In genomic region chr2:64749446-64749845, GRCh38 we compare ENCODE assay signal across 8 cellular contexts.
A peak's percentile ranks its signal among the peaks of the same experiment; 100 is the strongest.
DNase-seq lines count a peak whose midpoint lies in the region; ATAC-seq and TF ChIP-seq lines count a peak whose summit lies in the region.

No MANE protein-coding gene starts in this region.

- H2AFZ ChIP-seq in GM23338, result peak overlapping the region; percentile 92

- peak overlapping the region; percentile 95 for H3K4me3 ChIP-seq in GM23338
- peak overlapping the region; percentile 83 for H3K4me3 ChIP-seq in fibroblast of villous mesenchyme (ENCODE audit: low read depth, low read length)
- peak overlapping the region; percentile 75 for H3K4me3 ChIP-seq in skeletal muscle satellite cell (ENCODE audit: low read length)

- H3K36me3 ChIP-seq in GM23338 (ENCODE audit: insufficient read depth) (no peaks in the 10 kb centered on the region), skeletal muscle satellite cell (ENCODE audit: insufficient read depth, low read length) (no peaks in the 10 kb centered on the region)

- peak overlapping the region; percentile 97 for H3K4me3 Mint-ChIP-seq in GM23338

- peaks cover 5% of the 10 kb centered on the region; the same call in 1 of the 2 replicates for H3F3A ChIP-seq in GM23338 (replicated peaks; ENCODE audit: low read depth)

- no peaks in the 10 kb centered on the region for H3K79me2 ChIP-seq in GM23338 (replicated peaks; ENCODE audit: insufficient read depth)

- H3K27ac Mint-ChIP-seq in GM23338, result no peak overlapping the region

- no peaks in the 10 kb centered on the region; the same call in 2 of the 3 replicates for H3K36me3 Mint-ChIP-seq in GM23338 (ENCODE audit: low read depth)

- no peaks in the 10 kb centered on the region for H3K9me2 ChIP-seq in GM23338 (ENCODE audit: insufficient read depth)

- H3K27me3 ChIP-seq in GM23338 (ENCODE audit: insufficient read depth), result peaks cover 31% of the 10 kb centered on the region
- no peaks in the 10 kb centered on the region for H3K27me3 ChIP-seq in skeletal muscle satellite cell (ENCODE audit: control insufficient read depth, insufficient read depth, low read length)

- H3K4me2 ChIP-seq in GM23338 (peak overlapping the region; percentile 87), skeletal muscle satellite cell (ENCODE audit: low read length) (peak overlapping the region; percentile 85)

- H3K9ac ChIP-seq in skeletal muscle satellite cell (ENCODE audit: low read depth, low read length), result peak overlapping the region; percentile 87

- H3K9me3 Mint-ChIP-seq in GM23338, result no peaks in the 10 kb centered on the region

- no peak overlapping the region for H3K27ac ChIP-seq in GM23338 (ENCODE audit: low read depth)
- H3K27ac ChIP-seq in VCaP, result peak overlapping the region; percentile 94

- H4K20me1 ChIP-seq in GM23338 (replicated peaks; ENCODE audit: insufficient read depth), result no peaks in the 10 kb centered on the region

- ATAC-seq in GM23338 (no peak), GM18907 (IDR thresholded peaks at IDR 0.05; ENCODE audit: unreplicated experiment) (no peak)

- TF ChIP-seq CTCF in GM23338 (conservative IDR thresholded peaks at IDR 0.05; ENCODE audit: low read depth in 2 of 2) (no peak), VCaP (conservative IDR thresholded peaks at IDR 0.05) (no peak), fibroblast of villous mesenchyme (IDR thresholded peaks at IDR 0.05; ENCODE audit: insufficient read depth, low read depth, low read length) (no peak)

- peaks cover 8% of the 10 kb centered on the region for H3K4me1 Mint-ChIP-seq in GM23338

- H3K4me1 ChIP-seq in GM23338 (ENCODE audit: insufficient read depth) (peaks cover 11% of the 10 kb centered on the region), skeletal muscle satellite cell (ENCODE audit: control insufficient read depth, insufficient read depth, low read length) (peaks cover 33% of the 10 kb centered on the region)

- peaks cover 10% of the 10 kb centered on the region for H3K27me3 Mint-ChIP-seq in GM23338 (ENCODE audit: insufficient read depth, low read depth, poor library complexity)

- no peaks in the 10 kb centered on the region for H3K9me3 ChIP-seq in skeletal muscle satellite cell (replicated peaks; ENCODE audit: low read length)

- no peak for DNase-seq in GM23338 (ENCODE audit: low spot score)
- no peak for DNase-seq in fibroblast of villous mesenchyme (ENCODE audit: low read depth)
- DNase-seq in stimulated activated CD4-positive, alpha-beta T cell treated with anti-CD3 and anti-CD28 coated beads, Interleukin-4, amount 100 ng/mL, for 4 hours, result no peak
- DNase-seq in AG08396 (ENCODE audit: low spot score), result no peak
- DNase-seq in nucleus accumbens (lab: John Stamatoyannopoulos, UW), result no peak

TF ChIP-seq in GM23338, 12 proteins besides CTCF, POLR2A, EP300 and RAD21 (continues in another document):
- TF ChIP-seq CREB1 (CRISPR knock-in tag; IDR thresholded peaks at IDR 0.05; ENCODE audit: low read depth) (no peak), REST (IDR thresholded peaks at IDR 0.05; ENCODE audit: unreplicated experiment) (no peak), ZNF114 (CRISPR knock-in tag; IDR thresholded peaks at IDR 0.05) (no peak), STAT1 (IDR thresholded peaks at IDR 0.05; ENCODE audit: unreplicated experiment) (no peak), ZNF462 (CRISPR knock-in tag; IDR thresholded peaks at IDR 0.05) (no peak), ETS1 (IDR thresholded peaks at IDR 0.05) (no peak), POLR2AphosphoS5 (IDR thresholded peaks at IDR 0.05; ENCODE audit: low read depth) (no peak), EZH2phosphoT487 (IDR thresholded peaks at IDR 0.05; ENCODE audit: unreplicated experiment) (no peak), EZH2 (IDR thresholded peaks at IDR 0.05; ENCODE audit: low read depth, unreplicated experiment) (no peak)
